Comparison of ENCODE assay signal across 8 cellular contexts in the genomic region with DNA sequence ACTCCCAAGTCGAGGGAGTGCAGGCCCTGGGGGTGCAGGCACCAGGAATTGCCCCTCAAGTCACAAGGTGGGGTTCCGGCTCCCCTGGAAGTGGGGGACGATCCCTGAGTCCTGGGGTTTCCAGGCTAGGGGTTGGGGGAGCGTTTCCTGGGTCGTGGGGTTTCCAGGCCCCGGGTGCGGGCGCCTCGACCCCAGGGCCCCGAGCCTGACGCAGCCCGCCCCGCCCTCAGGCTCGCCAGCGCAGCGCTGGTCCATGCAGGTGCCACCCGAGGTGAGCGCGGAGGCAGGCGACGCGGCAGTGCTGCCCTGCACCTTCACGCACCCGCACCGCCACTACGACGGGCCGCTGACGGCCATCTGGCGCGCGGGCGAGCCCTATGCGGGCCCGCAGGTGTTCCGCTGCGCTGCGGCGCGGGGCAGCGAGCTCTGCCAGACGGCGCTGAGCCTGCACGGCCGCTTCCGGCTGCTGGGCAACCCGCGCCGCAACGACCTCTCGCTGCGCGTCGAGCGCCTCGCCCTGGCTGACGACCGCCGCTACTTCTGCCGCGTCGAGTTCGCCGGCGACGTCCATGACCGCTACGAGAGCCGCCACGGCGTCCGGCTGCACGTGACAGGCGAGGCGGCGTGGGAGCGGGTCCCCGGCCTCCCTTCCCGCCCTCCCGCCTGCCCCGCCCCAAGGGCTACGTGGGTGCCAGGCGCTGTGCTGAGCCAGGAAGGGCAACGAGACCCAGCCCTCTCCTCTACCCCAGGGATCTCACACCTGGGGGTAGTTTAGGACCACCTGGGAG. TPM values are rescaled to one million over a fixed set of nuclear protein-coding genes. Genes with fewer than 3 reads are reported as not detected.
A peak's percentile ranks its signal among the peaks of the same experiment; 100 is the strongest.
DNase-seq lines count a peak whose midpoint lies in the region; ATAC-seq and TF ChIP-seq lines count a peak whose summit lies in the region.

No MANE protein-coding gene starts in this region.

- peak; percentile 37 for TF ChIP-seq CTCF in SK-N-SH (IDR thresholded peaks at IDR 0.05)
- peak; percentile 30 for TF ChIP-seq CTCF in thoracic aorta (IDR thresholded peaks at IDR 0.05)

- no peak overlapping the region for H3K9ac ChIP-seq in SK-N-SH

- POLR2A ChIA-PET in SK-N-SH (lab: Yijun Ruan, JAX): no interaction called here

- CTCF ChIA-PET in SK-N-SH (lab: Yijun Ruan, JAX): interaction anchor here (0.9 to 3.7 kb wide), 7 partner anchors 17 to 236 kb away, joined by 3 to 29 read pairs (median 3); a partner anchor contains a TSS

- no peaks in the 10 kb centered on the region for H3K9me2 ChIP-seq in SK-N-SH

- peak overlapping the region in 1 of 2 experiments; percentile 26; a peak in 1 of 4 replicates for H3K4me3 ChIP-seq in SK-N-SH (ENCODE audit: low read depth in 2 of 2, low read length in 1 of 2)
- peak overlapping the region; percentile 18 for H3K4me3 ChIP-seq in mesodermal cell (ENCODE audit: extremely low read depth, insufficient read depth, low read length, poor library complexity, severe bottlenecking)
- H3K4me3 ChIP-seq in thoracic aorta: peak overlapping the region; percentile 73

- no peak overlapping the region; the same call in 1 of the 2 replicates for H2AFZ ChIP-seq in SK-N-SH (ENCODE audit: low read depth)

- H3K27ac ChIP-seq in SK-N-SH (ENCODE audit: low read depth in 2 of 2, low read length in 1 of 2): no peak overlapping the region
- H3K27ac ChIP-seq in mesodermal cell (ENCODE audit: low read depth, low read length, severe bottlenecking): no peak overlapping the region
- no peak overlapping the region for H3K27ac ChIP-seq in thoracic aorta

- peak; percentile 17 for ATAC-seq in thoracic aorta (ENCODE audit: insufficient number of reproducible peaks, low FRiP score, low read depth)

- H3K4me1 ChIP-seq in SK-N-SH (ENCODE audit: control insufficient read depth in 1 of 2, insufficient read depth in 2 of 2, low read depth in 1 of 2, low read length in 1 of 2): peaks cover 15 to 18% of the 10 kb centered on the region in 2 experiments; a peak in 2 of 4 replicates
- H3K4me1 ChIP-seq in mesodermal cell (ENCODE audit: control insufficient read depth, insufficient read depth, low read length, poor library complexity, severe bottlenecking): peaks cover 3% of the 10 kb centered on the region
- peaks cover 10 to 24% of the 10 kb centered on the region in 2 donors for H3K4me1 ChIP-seq in thoracic aorta (ENCODE audit: control insufficient read depth in 1 of 2, low read depth in 2 of 2)

- TF ChIP-seq EP300 in SK-N-SH (IDR thresholded peaks at IDR 0.05; ENCODE audit: borderline replicate concordance in 1 of 2, low read depth in 1 of 2, low read length in 1 of 2): no peak

- no peaks in the 10 kb centered on the region for H3K79me2 ChIP-seq in SK-N-SH (ENCODE audit: insufficient read depth)

- WGBS in SK-N-SH (ENCODE audit: low lambda C conversion rate): 26% methylated on average over 6 of the region's 84 CpGs
- whole genome bisulfite sequencing in mesodermal cell (ENCODE audit: insufficient coverage in 2 of 2), 2 experiments: 7 to 11% methylated on average over 56 to 84 of the region's 84 CpGs

- H3K27me3 ChIP-seq in SK-N-SH (ENCODE audit: insufficient read depth) (no peaks in the 10 kb centered on the region), thoracic aorta (replicated peaks; ENCODE audit: insufficient read depth) (no peaks in the 10 kb centered on the region)

- no peaks in the 10 kb centered on the region for H3K9me3 ChIP-seq in SK-N-SH
- H3K9me3 ChIP-seq in mesodermal cell (ENCODE audit: control insufficient read depth, low read length): no peaks in the 10 kb centered on the region
- no peaks in the 10 kb centered on the region for H3K9me3 ChIP-seq in thoracic aorta

- no peaks in the 10 kb centered on the region for H4K20me1 ChIP-seq in SK-N-SH (ENCODE audit: insufficient read depth)

- TF ChIP-seq RAD21 in SK-N-SH (IDR thresholded peaks at IDR 0.05; ENCODE audit: low read length): peak; percentile 43

- H3K36me3 ChIP-seq in SK-N-SH (replicated peaks in 1 of 2; ENCODE audit: control insufficient read depth in 1 of 2, insufficient read depth in 2 of 2, low read length in 1 of 2): no peaks in the 10 kb centered on the region
- H3K36me3 ChIP-seq in mesodermal cell (ENCODE audit: control insufficient read depth, insufficient read depth, low read length): no peaks in the 10 kb centered on the region
- H3K36me3 ChIP-seq in thoracic aorta: no peaks in the 10 kb centered on the region

- H3F3A ChIP-seq in SK-N-SH (replicated peaks; ENCODE audit: insufficient read depth): no peaks in the 10 kb centered on the region

- no peak overlapping the region for H3K4me2 ChIP-seq in SK-N-SH

- DNase-seq in activated T-cell treated with anti-CD3 and anti-CD28 coated beads for 48 hours (ENCODE audit: low read depth) (peak; percentile 56), activated T-cell treated with anti-CD3 and anti-CD28 coated beads for 4 hours (no peak), SK-N-SH (peak; percentile 82), dermis microvascular lymphatic vessel endothelial cell (ENCODE audit: low read depth in 2 of 2) (peak; percentile 12 to 74), thoracic aorta (ENCODE audit: low spot score) (no peak), SKM-1 (lab: John Stamatoyannopoulos, UW; ENCODE audit: unreplicated experiment) (no peak), NCI-H446 (lab: John Stamatoyannopoulos, UW) (no peak)

TF ChIP-seq in SK-N-SH, 30 proteins besides CTCF, POLR2A, EP300 and RAD21:
- TF ChIP-seq NFIC (IDR thresholded peaks at IDR 0.05; ENCODE audit: borderline replicate concordance) (no peak), SMC3 (IDR thresholded peaks at IDR 0.05; ENCODE audit: low read depth, low read length) (peak; percentile 41), NRF1 (IDR thresholded peaks at IDR 0.05; ENCODE audit: low read depth, low read length) (no peak)
- TF ChIP-seq, protein P1, sequence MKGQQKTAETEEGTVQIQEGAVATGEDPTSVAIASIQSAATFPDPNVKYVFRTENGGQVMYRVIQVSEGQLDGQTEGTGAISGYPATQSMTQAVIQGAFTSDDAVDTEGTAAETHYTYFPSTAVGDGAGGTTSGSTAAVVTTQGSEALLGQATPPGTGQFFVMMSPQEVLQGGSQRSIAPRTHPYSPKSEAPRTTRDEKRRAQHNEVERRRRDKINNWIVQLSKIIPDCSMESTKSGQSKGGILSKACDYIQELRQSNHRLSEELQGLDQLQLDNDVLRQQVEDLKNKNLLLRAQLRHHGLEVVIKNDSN (IDR thresholded peaks at IDR 0.05; ENCODE audit: borderline replicate concordance, low read depth): peak; percentile 64; the same call in 1 of the 2 replicates
- TF ChIP-seq, protein P2, sequence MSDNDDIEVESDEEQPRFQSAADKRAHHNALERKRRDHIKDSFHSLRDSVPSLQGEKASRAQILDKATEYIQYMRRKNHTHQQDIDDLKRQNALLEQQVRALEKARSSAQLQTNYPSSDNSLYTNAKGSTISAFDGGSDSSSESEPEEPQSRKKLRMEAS (IDR thresholded peaks at IDR 0.05; ENCODE audit: low read depth): peak; percentile 87

RNA-seq across cellular contexts. Expression of a gene that starts 12.0 kb away (rescaled TPM):
- polyA plus RNA-seq in SK-N-SH (2012; rRNA removed): 0.10 and 0.19 TPM in 2 replicates
- 0.10 and 0.12 TPM in 2 replicates for polyA plus RNA-seq in SK-N-SH (2012; cell fraction: cytosol; rRNA removed)
- polyA plus RNA-seq in SK-N-SH (2012; cell fraction: nucleus; rRNA removed): 0.04 and 0.11 TPM in 2 replicates
- total RNA-seq in dermis microvascular lymphatic vessel endothelial cell (under 0.01 and 0.13 TPM in 2 replicates), thoracic aorta (under 1 TPM; 0.49 to 0.54 TPM)
- polyA plus RNA-seq in mesodermal cell (2013, experiment 1 of 2): 2.3 TPM
- 2.8 TPM for polyA plus RNA-seq in mesodermal cell (2013, experiment 2 of 2)

Comparison
In these comparisons a context has a peak if more than half of its experiments do, and no peak if none do; other contexts are left out.
1. DNase-seq: peak in activated T-cell treated with anti-CD3 and anti-CD28 coated beads for 48 hours (single experiment), SK-N-SH (single experiment) and dermis microvascular lymphatic vessel endothelial cell (2 of 2); none in activated T-cell treated with anti-CD3 and anti-CD28 coated beads for 4 hours (single experiment), thoracic aorta (single experiment), SKM-1 (single experiment) and NCI-H446 (0 of 2).